13 cellular contexts compared by ENCODE assay signal in the genomic region with DNA sequence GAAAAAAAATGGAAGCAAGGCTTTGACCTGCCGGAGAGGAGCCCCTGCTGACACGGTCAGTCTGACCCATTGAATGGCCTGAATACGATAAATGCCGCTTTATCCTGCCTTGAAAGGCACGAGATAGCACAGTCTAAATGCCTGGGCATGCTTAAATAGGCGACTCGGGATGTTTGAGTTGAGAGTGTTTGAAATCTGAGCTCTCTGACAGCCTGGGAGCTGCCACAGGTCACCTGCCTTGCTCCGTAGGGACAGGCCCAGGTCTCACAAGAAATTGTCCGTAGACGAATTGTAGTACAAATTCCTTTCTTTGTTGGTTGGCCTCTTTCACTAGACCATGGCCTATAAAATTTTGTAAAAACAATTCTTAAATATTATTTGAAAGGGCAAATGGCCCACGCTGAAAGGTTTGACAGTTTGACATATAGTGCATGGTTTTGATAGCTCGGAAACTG.
DNase-seq lines count a peak whose midpoint lies in the region; ATAC-seq and TF ChIP-seq lines count a peak whose summit lies in the region.
"Had no signal": no experiment of that assay in that cellular context is flagged by ENCODE, and none has a peak within 500 bp of the region (broad histone marks: within the 10 kb centered on the region; RNA-seq: fewer than 3 reads in every experiment).

No MANE protein-coding gene starts in this region.

- H3K9me3 ChIP-seq in gastroesophageal sphincter (no peaks in the 10 kb centered on the region), mesodermal cell (ENCODE audit: control insufficient read depth, low read length) (no peaks in the 10 kb centered on the region), uterus (no peaks in the 10 kb centered on the region)
- H3K9me3 ChIP-seq: suprapubic skin had no signal

- intact Hi-C loops in Right ventricle myocardium inferior (cut with DNase I) (no loop called here), cardiac septum (cut with DNase I) (no loop called here), uterus (cut with DNase I; ENCODE audit: low total_unique reads) (no loop called here), posterior vena cava (cut with DNase I) (no loop called here)

- 9 to 54% methylated on average over 11 to 12 of the region's 12 CpGs for WGBS in gastroesophageal sphincter (ENCODE audit: low coverage in 1 of 2), 2 donors
- WGBS in mesodermal cell (ENCODE audit: insufficient coverage in 2 of 2), 2 experiments: 20 to 22% methylated on average over 9 to 11 of the region's 12 CpGs

- DNase-seq in Right ventricle myocardium inferior (ENCODE audit: missing footprints) (no peak), cardiac septum (ENCODE audit: low spot score) (no peak), uterus (no peak), posterior vena cava (ENCODE audit: low spot score) (no peak), amygdala (lab: John Stamatoyannopoulos, UW) (no peak)
- DNase-seq: activated naive CD8-positive, alpha-beta T cell treated with anti-CD3 and anti-CD28 coated beads, Interleukin-2, amount 10 ng/mL, durations not matched to agents 7 days and 5 days; effector CD4-positive, alpha-beta T cell; NCI-H1105 treated with DMSO at 0.1 percent for 48 hours; PC-3 had no signal

- ATAC-seq in Right ventricle myocardium inferior: peak; percentile 59
- no peak for ATAC-seq in gastroesophageal sphincter
- ATAC-seq in HG03442 (IDR thresholded peaks at IDR 0.05; ENCODE audit: unreplicated experiment): no peak
- ATAC-seq: PC-3 had no signal

- H3K36me3 ChIP-seq in gastroesophageal sphincter (peaks cover 0 to 11% of the 10 kb centered on the region in 2 donors), mesodermal cell (ENCODE audit: control insufficient read depth, insufficient read depth, low read length) (no peaks in the 10 kb centered on the region), uterus (no peaks in the 10 kb centered on the region)
- H3K36me3 ChIP-seq: suprapubic skin had no signal

- H3K4me1 ChIP-seq in gastroesophageal sphincter: peaks cover 26 to 96% (median 29%) of the 10 kb centered on the region in 3 donors
- peaks cover 35% of the 10 kb centered on the region for H3K4me1 ChIP-seq in mesodermal cell (ENCODE audit: control insufficient read depth, insufficient read depth, low read length, poor library complexity, severe bottlenecking)
- peaks cover 8 to 12% of the 10 kb centered on the region in 2 donors for H3K4me1 ChIP-seq in uterus

- H3K27ac ChIP-seq in gastroesophageal sphincter (peak overlapping the region; percentile 4 to 75 (median 55)), mesodermal cell (ENCODE audit: low read depth, low read length, severe bottlenecking) (peak overlapping the region; percentile 84), uterus (peak overlapping the region; percentile 50 to 69)
- H3K27ac ChIP-seq: suprapubic skin had no signal

- H3K27me3 ChIP-seq in gastroesophageal sphincter: no peaks in the 10 kb centered on the region
- no peaks in the 10 kb centered on the region for H3K27me3 ChIP-seq in uterus
- H3K27me3 ChIP-seq: suprapubic skin had no signal

- TF ChIP-seq EP300 in gastroesophageal sphincter (IDR thresholded peaks at IDR 0.05): no peak

- TF ChIP-seq POLR2A in gastroesophageal sphincter (IDR thresholded peaks at IDR 0.05): no peak
- no peak for TF ChIP-seq POLR2A in uterus (IDR thresholded peaks at IDR 0.05)

- TF ChIP-seq CTCF in gastroesophageal sphincter (IDR thresholded peaks at IDR 0.05): no peak
- no peak for TF ChIP-seq CTCF in uterus (IDR thresholded peaks at IDR 0.05)

- peak overlapping the region in 1 of 2 donors; percentile 26 for H3K4me3 ChIP-seq in gastroesophageal sphincter
- no peak overlapping the region for H3K4me3 ChIP-seq in mesodermal cell (ENCODE audit: extremely low read depth, insufficient read depth, low read length, poor library complexity, severe bottlenecking)
- peak overlapping the region in 1 of 2 donors; percentile 10 for H3K4me3 ChIP-seq in uterus
- H3K4me3 ChIP-seq: suprapubic skin had no signal
